14 cellular contexts compared by ENCODE assay signal in genomic region chr3:38562467-38562925, GRCh38.
A peak's percentile ranks its signal among the peaks of the same experiment; 100 is the strongest.
DNase-seq lines count a peak whose midpoint lies in the region; ATAC-seq lines count a peak whose summit lies in the region.
"Had no signal": no experiment of that assay in that cellular context is flagged by ENCODE, and none has a peak within 500 bp of the region (broad histone marks: within the 10 kb centered on the region; RNA-seq: fewer than 3 reads in every experiment).

No MANE protein-coding gene starts in this region.

- DNase-seq in activated CD4-positive, alpha-beta memory T cell treated with anti-CD3 and anti-CD28 coated beads for 36 hours = peak; percentile 4
- DNase-seq in activated CD4-positive, alpha-beta memory T cell treated with anti-CD3 and anti-CD28 coated beads, Interleukin-2, amount 10 ng/mL, durations not matched to agents 7 days and 5 days = no peak
- DNase-seq in cardiac septum (ENCODE audit: low spot score) (peak; percentile 31), left ventricle myocardium superior (no peak), posterior vena cava (ENCODE audit: low spot score) (peak; percentile 61), amygdala (lab: John Stamatoyannopoulos, UW) (no peak)
- DNase-seq: ACHN; CD4-positive, CD25-positive, alpha-beta regulatory T cell; DMS53; GF-D8; HCEC 1CT; HFFc6 had no signal

- no peaks in the 10 kb centered on the region for H3K27me3 Mint-ChIP-seq in activated CD4-positive, alpha-beta memory T cell treated with anti-CD3 and anti-CD28 coated beads for 36 hours
- peaks cover 2% of the 10 kb centered on the region for H3K27me3 Mint-ChIP-seq in activated CD4-positive, alpha-beta memory T cell treated with anti-CD3 and anti-CD28 coated beads, Interleukin-2, amount 10 ng/mL, durations not matched to agents 7 days and 5 days

- no peak overlapping the region for H3K4me3 Mint-ChIP-seq in activated CD4-positive, alpha-beta memory T cell treated with anti-CD3 and anti-CD28 coated beads for 36 hours
- no peak overlapping the region for H3K4me3 Mint-ChIP-seq in activated CD4-positive, alpha-beta memory T cell treated with anti-CD3 and anti-CD28 coated beads, Interleukin-2, amount 10 ng/mL, durations not matched to agents 7 days and 5 days
- H3K4me3 Mint-ChIP-seq: CD4-positive, CD25-positive, alpha-beta regulatory T cell; HFFc6 had no signal

- H3K27ac Mint-ChIP-seq in activated CD4-positive, alpha-beta memory T cell treated with anti-CD3 and anti-CD28 coated beads for 36 hours = no peak overlapping the region
- H3K27ac Mint-ChIP-seq in activated CD4-positive, alpha-beta memory T cell treated with anti-CD3 and anti-CD28 coated beads, Interleukin-2, amount 10 ng/mL, durations not matched to agents 7 days and 5 days = no peak overlapping the region
- H3K27ac Mint-ChIP-seq: CD4-positive, CD25-positive, alpha-beta regulatory T cell; HFFc6 had no signal

- POLR2A ChIA-PET in activated CD4-positive, alpha-beta memory T cell treated with anti-CD3 and anti-CD28 coated beads for 36 hours (lab: Charles Lee) = no interaction called here
- POLR2A ChIA-PET in activated CD4-positive, alpha-beta memory T cell treated with anti-CD3 and anti-CD28 coated beads, Interleukin-2, amount 10 ng/mL, durations not matched to agents 7 days and 5 days (lab: Charles Lee) = no interaction called here

- ATAC-seq in left ventricle myocardium superior (no peak), GM19395 (IDR thresholded peaks at IDR 0.05; ENCODE audit: unreplicated experiment) (no peak), GM18519 (IDR thresholded peaks at IDR 0.05; ENCODE audit: low FRiP score, unreplicated experiment) (no peak)

- CTCF ChIA-PET in activated CD4-positive, alpha-beta memory T cell treated with anti-CD3 and anti-CD28 coated beads for 36 hours (lab: Charles Lee) = interaction anchor here (1.4 kb wide), 1 partner anchor 41 kb away, joined by 3 read pairs; no protein-coding TSS in a partner anchor
- CTCF ChIA-PET in activated CD4-positive, alpha-beta memory T cell treated with anti-CD3 and anti-CD28 coated beads, Interleukin-2, amount 10 ng/mL, durations not matched to agents 7 days and 5 days (lab: Charles Lee) = no interaction called here

- H3K9me3 Mint-ChIP-seq in activated CD4-positive, alpha-beta memory T cell treated with anti-CD3 and anti-CD28 coated beads for 36 hours = no peaks in the 10 kb centered on the region
- H3K9me3 Mint-ChIP-seq in activated CD4-positive, alpha-beta memory T cell treated with anti-CD3 and anti-CD28 coated beads, Interleukin-2, amount 10 ng/mL, durations not matched to agents 7 days and 5 days = no peaks in the 10 kb centered on the region
- H3K9me3 Mint-ChIP-seq: HFFc6 had no signal

- H3K36me3 Mint-ChIP-seq in activated CD4-positive, alpha-beta memory T cell treated with anti-CD3 and anti-CD28 coated beads for 36 hours = no peaks in the 10 kb centered on the region
- H3K36me3 Mint-ChIP-seq in activated CD4-positive, alpha-beta memory T cell treated with anti-CD3 and anti-CD28 coated beads, Interleukin-2, amount 10 ng/mL, durations not matched to agents 7 days and 5 days (ENCODE audit: low read depth) = no peaks in the 10 kb centered on the region
- H3K36me3 Mint-ChIP-seq: CD4-positive, CD25-positive, alpha-beta regulatory T cell had no signal

- no peaks in the 10 kb centered on the region for H3K4me1 Mint-ChIP-seq in activated CD4-positive, alpha-beta memory T cell treated with anti-CD3 and anti-CD28 coated beads for 36 hours (ENCODE audit: low read depth)
- H3K4me1 Mint-ChIP-seq in activated CD4-positive, alpha-beta memory T cell treated with anti-CD3 and anti-CD28 coated beads, Interleukin-2, amount 10 ng/mL, durations not matched to agents 7 days and 5 days = no peaks in the 10 kb centered on the region
- H3K4me1 Mint-ChIP-seq: CD4-positive, CD25-positive, alpha-beta regulatory T cell had no signal

- intact Hi-C loops in activated CD4-positive, alpha-beta memory T cell treated with anti-CD3 and anti-CD28 coated beads for 36 hours (cut with micrococcal nuclease) = no loop called here
- intact Hi-C loops in cardiac septum (cut with DNase I) (no loop called here), left ventricle myocardium superior (cut with micrococcal nuclease) (no loop called here), posterior vena cava (cut with DNase I) (no loop called here)

Comparison
In these comparisons a context has a peak if more than half of its experiments do, and no peak if none do; other contexts are left out.
1. DNase-seq: peak in activated CD4-positive, alpha-beta memory T cell treated with anti-CD3 and anti-CD28 coated beads for 36 hours (single experiment), cardiac septum (single experiment) and posterior vena cava (single experiment); none in activated CD4-positive, alpha-beta memory T cell treated with anti-CD3 and anti-CD28 coated beads, Interleukin-2, amount 10 ng/mL, durations not matched to agents 7 days and 5 days (single experiment), left ventricle myocardium superior (single experiment) and amygdala (0 of 56).